Comparison of ENCODE assay signal across 8 cellular contexts in the genomic region with DNA sequence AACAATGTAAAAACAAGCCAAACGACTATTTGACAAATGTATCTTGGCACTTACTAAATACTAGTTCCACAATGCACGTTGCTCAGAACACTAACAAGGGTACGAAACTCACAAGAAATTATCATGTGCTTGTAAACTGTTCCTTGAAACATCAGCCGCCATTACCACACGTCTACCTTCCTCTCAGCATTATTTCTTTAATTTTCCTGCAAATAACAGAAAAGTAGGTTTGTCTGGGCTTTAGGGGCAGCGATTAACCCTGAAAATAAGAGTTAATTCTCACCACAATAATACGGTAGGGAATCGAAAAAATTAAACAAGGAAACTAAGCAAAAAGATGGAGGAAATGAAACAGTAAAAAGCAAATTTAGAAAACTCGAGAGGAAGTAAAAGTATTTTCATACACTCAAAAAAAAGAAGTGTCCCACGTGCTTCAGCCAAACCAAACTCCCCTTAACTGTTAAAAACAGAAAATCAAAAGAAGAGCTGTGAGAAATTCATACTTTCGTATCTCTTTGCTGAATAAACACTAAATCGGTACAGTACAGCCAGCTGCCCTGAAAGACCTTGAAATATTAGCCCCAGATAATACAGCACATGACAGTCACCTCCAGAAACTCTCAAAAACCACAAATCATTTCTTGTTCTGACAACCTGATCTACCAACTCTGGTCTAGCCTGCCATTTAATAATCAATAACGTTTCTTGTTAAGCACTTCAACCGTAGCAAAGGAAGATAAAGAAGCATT. TPM values are rescaled to one million over a fixed set of nuclear protein-coding genes. Genes with fewer than 3 reads are reported as not detected.
DNase-seq lines count a peak whose midpoint lies in the region; ATAC-seq, FAIRE-seq and TF ChIP-seq lines count a peak whose summit lies in the region.

No MANE protein-coding gene starts in this region.

- H3K27ac ChIP-seq in OCI-LY1 (ENCODE audit: low read depth, low read length, poor library complexity, severe bottlenecking) (peak overlapping the region; percentile 53), endothelial cell of umbilical vein (ENCODE audit: insufficient read depth, low read depth, low read length) (peak overlapping the region; percentile 56), parathyroid adenoma (peak overlapping the region; percentile 93)

- H2AFZ ChIP-seq in OCI-LY1 (ENCODE audit: low read length), result no peak overlapping the region
- H2AFZ ChIP-seq in endothelial cell of umbilical vein (ENCODE audit: low read depth, low read length), result no peak overlapping the region
- peak overlapping the region; percentile 89 for H2AFZ ChIP-seq in parathyroid adenoma

- CTCF ChIA-PET in endothelial cell of umbilical vein (lab: Charles Lee), result interaction anchor here (1.1 kb wide), 1 partner anchor 25 kb away, joined by 3 read pairs; no protein-coding TSS in a partner anchor

- FAIRE-seq in endothelial cell of umbilical vein (lab: Jason Lieb, UNC), result no peak

- TF ChIP-seq CTCF in OCI-LY1 (IDR thresholded peaks at IDR 0.05; ENCODE audit: low read length) (no peak), endothelial cell of umbilical vein (IDR thresholded peaks at IDR 0.05; ENCODE audit: extremely low read depth in 1 of 2, insufficient read depth in 1 of 2, low read depth in 1 of 2, low read length in 2 of 2) (no peak), parathyroid adenoma (IDR thresholded peaks at IDR 0.05) (no peak)

- intact Hi-C loops in endothelial cell of umbilical vein (cut with micrococcal nuclease), result loop anchor here (1.0 to 2.0 kb wide), 2 partner anchors 35 to 67 kb away; no protein-coding TSS in a partner anchor

- H3K4me2 ChIP-seq in OCI-LY1 (ENCODE audit: low read length), result peak overlapping the region; percentile 86
- H3K4me2 ChIP-seq in endothelial cell of umbilical vein (ENCODE audit: insufficient read depth, low read length), result peak overlapping the region; percentile 99
- peak overlapping the region; percentile 69 for H3K4me2 ChIP-seq in parathyroid adenoma (ENCODE audit: low read length)

- no peaks in the 10 kb centered on the region for H3K27me3 ChIP-seq in OCI-LY1 (ENCODE audit: insufficient read depth, low read length)
- H3K27me3 ChIP-seq in endothelial cell of umbilical vein (ENCODE audit: control insufficient read depth in 2 of 2, insufficient read depth in 2 of 2, low read length in 2 of 2), result no peaks in the 10 kb centered on the region
- no peaks in the 10 kb centered on the region for H3K27me3 ChIP-seq in parathyroid adenoma (ENCODE audit: control insufficient read depth, insufficient read depth, low read length)

- H3K9me3 ChIP-seq in OCI-LY1 (ENCODE audit: low read length) (no peaks in the 10 kb centered on the region), endothelial cell of umbilical vein (replicated peaks; ENCODE audit: control insufficient read depth, insufficient read depth, low read length) (no peaks in the 10 kb centered on the region), parathyroid adenoma (ENCODE audit: control insufficient read depth, low read length) (no peaks in the 10 kb centered on the region)

- H3K4me1 ChIP-seq in OCI-LY1 (ENCODE audit: insufficient read depth, low read length, severe bottlenecking) (peaks cover 51% of the 10 kb centered on the region), endothelial cell of umbilical vein (ENCODE audit: control insufficient read depth, extremely low read depth, insufficient read depth, low read length) (peaks cover 37% of the 10 kb centered on the region), parathyroid adenoma (peaks cover 5% of the 10 kb centered on the region)

- POLR2A ChIA-PET in endothelial cell of umbilical vein (lab: Charles Lee), result no interaction called here

- H3K9ac ChIP-seq in OCI-LY1 (ENCODE audit: low read length), result peak overlapping the region; percentile 85
- peak overlapping the region; percentile 84 for H3K9ac ChIP-seq in endothelial cell of umbilical vein (replicated peaks; ENCODE audit: extremely low read depth, insufficient read depth, low read length)
- no peak overlapping the region for H3K9ac ChIP-seq in parathyroid adenoma

- BruUV-seq in endothelial cell of umbilical vein (replicated peaks; lab: Mats Ljungman, UMichigan), result TSS peak; percentile 36

- H3F3A ChIP-seq in OCI-LY1 (ENCODE audit: insufficient read depth, low read length), result peaks cover 3% of the 10 kb centered on the region; the same call in 1 of the 2 replicates

- H3K36me3 ChIP-seq in OCI-LY1 (ENCODE audit: insufficient read depth, low read length) (peaks cover 14% of the 10 kb centered on the region; the same call in 1 of the 2 replicates), endothelial cell of umbilical vein (ENCODE audit: control insufficient read depth in 2 of 2, extremely low read depth in 1 of 2, insufficient read depth in 2 of 2, low read length in 2 of 2) (peaks cover 4 to 5% of the 10 kb centered on the region in 2 experiments), parathyroid adenoma (ENCODE audit: control insufficient read depth, insufficient read depth, low read length) (no peaks in the 10 kb centered on the region)

- no peak for TF ChIP-seq POLR2A in endothelial cell of umbilical vein (IDR thresholded peaks at IDR 0.05; ENCODE audit: low read depth, low read length)

- DNase-seq in SIG-M5 treated with dmso at 0.1 percent for 504 hours (lab: John Stamatoyannopoulos, UW; ENCODE audit: unreplicated experiment), result peak; percentile 61
- no peak for DNase-seq in SIG-M5 (lab: John Stamatoyannopoulos, UW)
- DNase-seq in endothelial cell of umbilical vein (ENCODE audit: low read depth, low spot score), result peak; percentile 22
- no peak for DNase-seq in activated gamma-delta T cell treated with Interleukin-2 at 50 U/mL for 16 hours
- DNase-seq in HCEC 1CT, result no peak

- peak overlapping the region; percentile 93 for H3K4me3 ChIP-seq in OCI-LY1 (ENCODE audit: low read depth, low read length, poor library complexity, severe bottlenecking)
- H3K4me3 ChIP-seq in endothelial cell of umbilical vein (replicated peaks in 1 of 3; ENCODE audit: insufficient read depth in 1 of 3, low read depth in 1 of 3, low read length in 3 of 3), result peak overlapping the region; percentile 75 to 99 (median 97)
- H3K4me3 ChIP-seq in parathyroid adenoma (ENCODE audit: low read depth, low read length), result peak overlapping the region; percentile 61

- no peaks in the 10 kb centered on the region for H4K20me1 ChIP-seq in OCI-LY1 (ENCODE audit: insufficient read depth, low read length)
- no peaks in the 10 kb centered on the region for H4K20me1 ChIP-seq in endothelial cell of umbilical vein (replicated peaks; ENCODE audit: control insufficient read depth, extremely low read depth, insufficient read depth, low read length)

- H3K9me1 ChIP-seq in endothelial cell of umbilical vein (replicated peaks; ENCODE audit: control insufficient read depth, extremely low read depth, insufficient read depth, low read length), result no peaks in the 10 kb centered on the region

- dilution Hi-C loops in endothelial cell of umbilical vein (cut with MboI; ENCODE audit: extremely low pct_ligation_motif_present, low sequenced_read_pairs), result no loop called here

- H3K79me2 ChIP-seq in OCI-LY1 (ENCODE audit: insufficient read depth, low read length), result peaks cover 7% of the 10 kb centered on the region; the same call in 1 of the 2 replicates
- peaks cover 67% of the 10 kb centered on the region for H3K79me2 ChIP-seq in endothelial cell of umbilical vein (ENCODE audit: control insufficient read depth, insufficient read depth, low read length)
- peaks cover 55% of the 10 kb centered on the region for H3K79me2 ChIP-seq in parathyroid adenoma

- H3K9me2 ChIP-seq in OCI-LY1 (ENCODE audit: low read depth, low read length), result no peaks in the 10 kb centered on the region

- peak; percentile 48 for ATAC-seq in HG02623 (IDR thresholded peaks at IDR 0.05; ENCODE audit: unreplicated experiment)

TF ChIP-seq in endothelial cell of umbilical vein, 7 proteins besides CTCF, POLR2A, EP300 and RAD21:
- TF ChIP-seq POLR2AphosphoS5 (IDR thresholded peaks at IDR 0.05; ENCODE audit: insufficient read depth, low read depth, low read length) (no peak), EZH2 (IDR thresholded peaks at IDR 0.05; ENCODE audit: borderline replicate concordance, low read depth, low read length, severe bottlenecking) (no peak), JUN (IDR thresholded peaks at IDR 0.05; ENCODE audit: borderline replicate concordance, insufficient read depth, insufficient read length, low read depth) (no peak), FOS (IDR thresholded peaks at IDR 0.05; ENCODE audit: borderline replicate concordance, insufficient read depth, low read length) (no peak), MYC (IDR thresholded peaks at IDR 0.05; ENCODE audit: low read depth, low read length) (no peak), GATA2 (IDR thresholded peaks at IDR 0.05; ENCODE audit: insufficient read depth, insufficient read length, low read depth, low read length) (no peak)
- TF ChIP-seq, protein P1, sequence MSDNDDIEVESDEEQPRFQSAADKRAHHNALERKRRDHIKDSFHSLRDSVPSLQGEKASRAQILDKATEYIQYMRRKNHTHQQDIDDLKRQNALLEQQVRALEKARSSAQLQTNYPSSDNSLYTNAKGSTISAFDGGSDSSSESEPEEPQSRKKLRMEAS (IDR thresholded peaks at IDR 0.05; ENCODE audit: insufficient read depth, insufficient read length), result no peak

RNA-seq across cellular contexts. Expression of a gene that starts 1.2 kb away (rescaled TPM):
- 151 and 164 TPM in 2 replicates for total RNA-seq in endothelial cell of umbilical vein
- polyA plus RNA-seq in endothelial cell of umbilical vein, result 63.1 and 65.8 TPM in 2 replicates
- 67.5 and 72.3 TPM in 2 replicates for polyA plus RNA-seq in endothelial cell of umbilical vein (2011; cell fraction: cytosol; rRNA removed)
- polyA plus RNA-seq in endothelial cell of umbilical vein (2011; cell fraction: nucleus; rRNA removed), result 155 and 157 TPM in 2 replicates
- 88.4 and 132 TPM in 2 replicates for polyA plus RNA-seq in endothelial cell of umbilical vein (2012)
- 119 and 130 TPM in 2 replicates for polyA minus RNA-seq in endothelial cell of umbilical vein
- 27.0 TPM for polyA minus RNA-seq in endothelial cell of umbilical vein (2011; cell fraction: cytosol; rRNA and poly(A)+ RNA removed)
- polyA minus RNA-seq in endothelial cell of umbilical vein (2011; cell fraction: nucleus; rRNA and poly(A)+ RNA removed), result 123 and 174 TPM in 2 replicates

Comparison
In these comparisons a context has a peak if more than half of its experiments do, and no peak if none do; other contexts are left out.
1. DNase-seq: peak in SIG-M5 treated with dmso at 0.1 percent for 504 hours (single experiment) and endothelial cell of umbilical vein (single experiment); none in SIG-M5 (single experiment), activated gamma-delta T cell treated with Interleukin-2 at 50 U/mL for 16 hours (single experiment) and HCEC 1CT (single experiment).
2. Peak in every context shown above with its lines, with median percentiles within 50 percentile points of each other: H3K27ac ChIP-seq, H3K4me2 ChIP-seq and H3K4me3 ChIP-seq.